ENCODE assay signal across 16 cellular contexts in the genomic region with DNA sequence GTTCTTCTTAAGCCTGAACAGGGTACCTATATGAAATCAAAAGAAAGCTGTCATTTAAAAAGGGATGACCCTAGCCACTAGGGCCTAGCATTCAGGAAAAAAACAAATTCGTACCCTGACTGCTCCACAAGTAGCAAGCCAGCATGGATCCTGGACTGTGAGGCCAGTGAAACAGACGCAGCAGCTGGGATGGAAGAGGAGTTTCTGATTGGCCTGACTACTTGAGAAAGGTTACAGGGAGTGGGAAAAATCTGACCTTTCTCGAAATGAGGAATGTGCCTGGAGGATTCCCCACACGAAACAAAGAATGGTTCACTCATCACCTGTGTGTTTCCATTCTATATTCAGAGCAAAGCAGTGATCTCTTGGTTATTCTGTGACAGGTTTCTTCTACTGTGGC.
"Had no signal": no experiment of that assay in that cellular context is flagged by ENCODE, and none has a peak within 500 bp of the region (broad histone marks: within the 10 kb centered on the region; RNA-seq: fewer than 3 reads in every experiment).

No MANE protein-coding gene starts in this region.

- H3K27ac ChIP-seq: cardiac muscle cell, foreskin keratinocyte, suprapubic skin, transverse colon had no signal

- DNase-seq: activated CD4-positive, alpha-beta T cell treated with anti-CD3 and anti-CD28 coated beads, Interleukin-2, amount 10 ng/mL, durations not matched to agents 24 days and 14 days; activated CD8-positive, alpha-beta T cell treated with anti-CD3 and anti-CD28 coated beads for 36 hours; activated naive CD4-positive, alpha-beta T cell treated with Interleukin-2 at 50 U/mL for 16 hours; activated naive CD8-positive, alpha-beta T cell treated with anti-CD3 and anti-CD28 coated beads, Interleukin-2, amount 10 ng/mL, durations not matched to agents 7 days and 5 days; activated T-cell treated with anti-CD3 and anti-CD28 coated beads, Interleukin-2, amount 50 U/mL, for 24 hours; amygdala; effector memory CD8-positive, alpha-beta T cell; foreskin keratinocyte; glutamatergic neuron; kidney glomerular epithelial cell; left ventricle myocardium superior; retina; stimulated activated CD4-positive, alpha-beta T cell treated with anti-CD3 and anti-CD28 coated beads, Interleukin-2, amount 100 ng/mL, for 24 hours; transverse colon had no signal

- H3K36me3 ChIP-seq: cardiac muscle cell, suprapubic skin, transverse colon had no signal

- H3K9me3 ChIP-seq: suprapubic skin, transverse colon had no signal

- H3K27me3 ChIP-seq: cardiac muscle cell, foreskin keratinocyte, suprapubic skin, transverse colon had no signal

- H3K4me3 ChIP-seq: cardiac muscle cell, suprapubic skin, transverse colon had no signal

- H3K4me1 ChIP-seq: foreskin keratinocyte, suprapubic skin had no signal
